ENCODE assay signal across 29 cellular contexts in the genomic region with DNA sequence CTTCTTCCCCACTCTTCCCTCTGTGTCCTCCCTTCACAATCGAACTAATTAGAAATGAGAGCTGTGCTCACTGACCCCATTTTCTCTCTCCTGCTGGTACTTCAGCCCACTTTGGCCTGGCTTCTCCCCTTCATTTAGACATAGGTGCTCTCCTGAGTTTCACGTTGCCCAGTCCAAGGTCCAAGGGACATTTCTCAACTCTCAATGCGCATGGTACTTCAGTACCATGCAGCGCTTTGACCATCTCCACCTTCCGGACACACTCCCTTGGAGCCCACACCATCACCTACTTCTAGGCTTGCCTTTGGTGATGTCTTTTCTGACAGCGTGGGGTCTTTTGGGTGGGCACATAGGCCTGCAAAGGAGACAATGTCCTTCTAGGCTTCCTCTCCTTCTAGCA.
"Had no signal": no experiment of that assay in that cellular context is flagged by ENCODE, and none has a peak within 500 bp of the region (broad histone marks: within the 10 kb centered on the region; RNA-seq: fewer than 3 reads in every experiment).

No MANE protein-coding gene starts in this region.

- H3K4me3 ChIP-seq: left lung, lung, neural progenitor cell, ovary, right atrium auricular region, skin epidermis, suprapubic skin, thoracic aorta, tibial artery, upper lobe of right lung had no signal

- H3K36me3 ChIP-seq: left lung, neural progenitor cell, neutrophil, ovary, right atrium auricular region, suprapubic skin, thoracic aorta, tibial artery, upper lobe of right lung had no signal

- H3K27me3 Mint-ChIP-seq: stimulated activated naive CD8-positive, alpha-beta T cell treated with anti-CD3 and anti-CD28 coated beads, Interleukin-15, Interleukin-2, amounts not matched to agents 100 ng/mL and 50 ng/mL, for 24 hours had no signal

- H3K27ac ChIP-seq: left lung, neural progenitor cell, neutrophil, ovary, right atrium auricular region, skin epidermis, suprapubic skin, thoracic aorta, tibial artery, upper lobe of right lung had no signal

- H3K4me1 Mint-ChIP-seq: immature natural killer cell, mesothelial cell of epicardium, naive B cell, natural killer cell had no signal

- H3K9me3 Mint-ChIP-seq: immature natural killer cell; mesothelial cell of epicardium; naive B cell; natural killer cell; nephron progenitor cell; neural progenitor cell; stimulated activated effector memory CD8-positive, alpha-beta T cell treated with anti-CD3 and anti-CD28 coated beads, Interleukin-12 subunit alpha, Interleukin-12 subunit beta, amount 100 ng/mL, for 72 hours; stimulated activated naive CD8-positive, alpha-beta T cell treated with anti-CD3 and anti-CD28 coated beads, Interleukin-15, Interleukin-2, amounts not matched to agents 100 ng/mL and 50 ng/mL, for 24 hours had no signal

- H3K4me3 Mint-ChIP-seq: immature natural killer cell; mesothelial cell of epicardium; naive B cell; natural killer cell; nephron progenitor cell; neural progenitor cell; stimulated activated effector memory CD8-positive, alpha-beta T cell treated with anti-CD3 and anti-CD28 coated beads, Interleukin-12 subunit alpha, Interleukin-12 subunit beta, amount 100 ng/mL, for 72 hours; stimulated activated naive CD8-positive, alpha-beta T cell treated with anti-CD3 and anti-CD28 coated beads, Interleukin-15, Interleukin-2, amounts not matched to agents 100 ng/mL and 50 ng/mL, for 24 hours had no signal

- H3K27me3 ChIP-seq: neural progenitor cell, ovary, right atrium auricular region, suprapubic skin, tibial artery, upper lobe of right lung had no signal

- H3K27ac Mint-ChIP-seq: immature natural killer cell; mesothelial cell of epicardium; naive B cell; natural killer cell; nephron progenitor cell; neural progenitor cell; progenitor cell of endocrine pancreas; stimulated activated effector memory CD8-positive, alpha-beta T cell treated with anti-CD3 and anti-CD28 coated beads, Interleukin-12 subunit alpha, Interleukin-12 subunit beta, amount 100 ng/mL, for 72 hours; stimulated activated naive CD8-positive, alpha-beta T cell treated with anti-CD3 and anti-CD28 coated beads, Interleukin-15, Interleukin-2, amounts not matched to agents 100 ng/mL and 50 ng/mL, for 24 hours had no signal

- DNase-seq: head of caudate nucleus; hypothalamus; immature natural killer cell; left lung; mesendoderm; naive B cell; natural killer cell; nephron progenitor cell; occipital lobe; ovary; stimulated activated CD4-positive, alpha-beta T cell treated with anti-CD3 and anti-CD28 coated beads, Interleukin-12 subunit alpha, Interleukin-12 subunit beta, amount 100 ng/mL, for 4 hours; stimulated activated CD4-positive, alpha-beta T cell treated with anti-CD3 and anti-CD28 coated beads, Interleukin-15, amount 100 ng/mL, for 24 hours; stimulated activated CD4-positive, alpha-beta T cell treated with anti-CD3 and anti-CD28 coated beads, Interleukin-2, amount 100 ng/mL, for 24 hours; stimulated activated CD4-positive, alpha-beta T cell treated with anti-CD3 and anti-CD28 coated beads, Interleukin-4, amount 100 ng/mL, for 24 hours; stimulated activated naive CD4-positive, alpha-beta T cell; tibial artery; trophoblast cell; upper lobe of right lung had no signal

- H3K4me2 ChIP-seq: neural progenitor cell had no signal

- H3K4me1 ChIP-seq: left lung, right atrium auricular region, suprapubic skin, tibial artery, upper lobe of right lung had no signal

- H3K9ac ChIP-seq: neural progenitor cell had no signal

- H3K36me3 Mint-ChIP-seq: immature natural killer cell; mesothelial cell of epicardium; naive B cell; natural killer cell; neural progenitor cell; stimulated activated effector memory CD8-positive, alpha-beta T cell treated with anti-CD3 and anti-CD28 coated beads, Interleukin-12 subunit alpha, Interleukin-12 subunit beta, amount 100 ng/mL, for 72 hours had no signal

- H3K9me3 ChIP-seq: left lung, neutrophil, ovary, right atrium auricular region, suprapubic skin, thoracic aorta, tibial artery, upper lobe of right lung had no signal
